Comparison of ENCODE assay signal across 8 cellular contexts in the genomic region with DNA sequence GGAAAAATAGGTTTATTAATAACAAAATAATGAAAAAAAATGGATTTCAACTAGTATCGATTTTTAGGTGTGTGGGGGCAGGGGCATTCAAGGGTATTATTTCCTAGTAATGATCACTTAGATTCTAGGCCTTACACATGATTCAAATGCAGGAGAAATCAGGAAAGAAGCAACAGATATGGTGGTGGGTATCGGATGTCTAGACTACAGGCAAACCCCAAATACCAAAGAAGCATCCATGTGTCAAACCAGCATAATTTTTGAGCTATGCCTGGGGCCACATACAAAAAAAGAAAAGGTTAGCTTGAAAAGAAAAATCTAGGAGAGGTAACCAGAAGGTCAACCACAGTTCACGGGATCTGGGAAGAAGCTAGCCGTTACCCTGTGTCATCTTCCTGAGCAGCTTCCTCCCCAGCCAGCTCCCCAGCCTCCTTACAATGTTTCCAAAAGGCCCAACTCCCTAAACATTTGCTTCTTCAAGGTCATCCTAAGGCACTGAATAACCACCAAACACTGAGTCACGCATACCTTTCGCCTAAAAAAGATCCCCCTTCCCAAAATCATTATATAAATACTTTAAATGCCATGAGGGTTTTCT. TPM values are rescaled to one million over a fixed set of nuclear protein-coding genes. Genes with fewer than 3 reads are reported as not detected.
A peak's percentile ranks its signal among the peaks of the same experiment; 100 is the strongest.
DNase-seq lines count a peak whose midpoint lies in the region; ATAC-seq and TF ChIP-seq lines count a peak whose summit lies in the region.

No MANE protein-coding gene starts in this region.

- POLR2A ChIA-PET in WTC11 (lab: Charles Lee): interaction anchor here (0.7 to 2.8 kb wide), 6 partner anchors 8 to 64 kb away, joined by 3 to 26 read pairs (median 8); no protein-coding TSS in a partner anchor

- H3K27ac ChIP-seq in upper lobe of right lung: peak overlapping the region; percentile 91

- H3K27ac Mint-ChIP-seq in WTC11 (peak overlapping the region; percentile 95), immature natural killer cell (peak overlapping the region; percentile 51 to 94 (median 75))

- H3K36me3 ChIP-seq in upper lobe of right lung: no peaks in the 10 kb centered on the region

- H3K4me3 ChIP-seq in upper lobe of right lung: peak overlapping the region; percentile 82

- ATAC-seq in WTC11 (no peak), upper lobe of right lung (no peak), GM21619 (IDR thresholded peaks at IDR 0.05; ENCODE audit: unreplicated experiment) (no peak)

- peaks cover 29% of the 10 kb centered on the region for H3K4me1 ChIP-seq in upper lobe of right lung

- DNase-seq in 8988T: peak; percentile 41
- DNase-seq in HCEC 1CT: peak; percentile 66
- no peak for DNase-seq in WTC11 (ENCODE audit: low spot score)
- no peak for DNase-seq in immature natural killer cell
- no peak for DNase-seq in upper lobe of right lung
- DNase-seq in stimulated activated CD4-positive, alpha-beta T cell treated with anti-CD3 and anti-CD28 coated beads, Interleukin-2, amount 100 ng/mL, for 24 hours: no peak
- DNase-seq in SKM-1 (lab: John Stamatoyannopoulos, UW; ENCODE audit: unreplicated experiment): no peak

- CTCF ChIA-PET in WTC11 (lab: Charles Lee): interaction anchor here (1.1 kb wide), 1 partner anchor 51 kb away, joined by 3 read pairs; no protein-coding TSS in a partner anchor

- no peaks in the 10 kb centered on the region for H3K27me3 Mint-ChIP-seq in WTC11 (ENCODE audit: low read depth)
- peaks cover 14 to 22% (median 15%) of the 10 kb centered on the region in 3 donors for H3K27me3 Mint-ChIP-seq in immature natural killer cell (ENCODE audit: low read depth in 3 of 3)

- no peaks in the 10 kb centered on the region for H3K27me3 ChIP-seq in upper lobe of right lung

- H3K36me3 Mint-ChIP-seq in WTC11: peaks cover 9% of the 10 kb centered on the region
- H3K36me3 Mint-ChIP-seq in immature natural killer cell: no peaks in the 10 kb centered on the region

- H3K4me3 Mint-ChIP-seq in WTC11 (peak overlapping the region; percentile 99), immature natural killer cell (peak overlapping the region; percentile 58 to 99 (median 95))

- H3K9me3 ChIP-seq in upper lobe of right lung: no peaks in the 10 kb centered on the region

- TF ChIP-seq CTCF in WTC11 (IDR thresholded peaks at IDR 0.05) (no peak), upper lobe of right lung (IDR thresholded peaks at IDR 0.05) (no peak)

- H3K9me3 Mint-ChIP-seq in WTC11: no peaks in the 10 kb centered on the region
- H3K9me3 Mint-ChIP-seq in immature natural killer cell: no peaks in the 10 kb centered on the region

- intact Hi-C loops in upper lobe of right lung (cut with DNase I): no loop called here

- peaks cover 63% of the 10 kb centered on the region for H3K4me1 Mint-ChIP-seq in WTC11
- peaks cover 42 to 70% of the 10 kb centered on the region in 2 donors for H3K4me1 Mint-ChIP-seq in immature natural killer cell

TF ChIP-seq in WTC11, 78 proteins besides CTCF, POLR2A, EP300 and RAD21:
- TF ChIP-seq ZBTB21 (CRISPR knock-in tag; IDR thresholded peaks at IDR 0.05; ENCODE audit: borderline replicate concordance): no peak
- no peak for TF ChIP-seq FOXP1 (CRISPR knock-in tag; IDR thresholded peaks at IDR 0.05; ENCODE audit: borderline replicate concordance)
- no peak for TF ChIP-seq MYBL2 (CRISPR knock-in tag; IDR thresholded peaks at IDR 0.05)
- TF ChIP-seq, protein P1, sequence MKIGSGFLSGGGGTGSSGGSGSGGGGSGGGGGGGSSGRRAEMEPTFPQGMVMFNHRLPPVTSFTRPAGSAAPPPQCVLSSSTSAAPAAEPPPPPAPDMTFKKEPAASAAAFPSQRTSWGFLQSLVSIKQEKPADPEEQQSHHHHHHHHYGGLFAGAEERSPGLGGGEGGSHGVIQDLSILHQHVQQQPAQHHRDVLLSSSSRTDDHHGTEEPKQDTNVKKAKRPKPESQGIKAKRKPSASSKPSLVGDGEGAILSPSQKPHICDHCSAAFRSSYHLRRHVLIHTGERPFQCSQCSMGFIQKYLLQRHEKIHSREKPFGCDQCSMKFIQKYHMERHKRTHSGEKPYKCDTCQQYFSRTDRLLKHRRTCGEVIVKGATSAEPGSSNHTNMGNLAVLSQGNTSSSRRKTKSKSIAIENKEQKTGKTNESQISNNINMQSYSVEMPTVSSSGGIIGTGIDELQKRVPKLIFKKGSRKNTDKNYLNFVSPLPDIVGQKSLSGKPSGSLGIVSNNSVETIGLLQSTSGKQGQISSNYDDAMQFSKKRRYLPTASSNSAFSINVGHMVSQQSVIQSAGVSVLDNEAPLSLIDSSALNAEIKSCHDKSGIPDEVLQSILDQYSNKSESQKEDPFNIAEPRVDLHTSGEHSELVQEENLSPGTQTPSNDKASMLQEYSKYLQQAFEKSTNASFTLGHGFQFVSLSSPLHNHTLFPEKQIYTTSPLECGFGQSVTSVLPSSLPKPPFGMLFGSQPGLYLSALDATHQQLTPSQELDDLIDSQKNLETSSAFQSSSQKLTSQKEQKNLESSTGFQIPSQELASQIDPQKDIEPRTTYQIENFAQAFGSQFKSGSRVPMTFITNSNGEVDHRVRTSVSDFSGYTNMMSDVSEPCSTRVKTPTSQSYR (CRISPR knock-in tag; IDR thresholded peaks at IDR 0.05): no peak
- TF ChIP-seq, protein P2, sequence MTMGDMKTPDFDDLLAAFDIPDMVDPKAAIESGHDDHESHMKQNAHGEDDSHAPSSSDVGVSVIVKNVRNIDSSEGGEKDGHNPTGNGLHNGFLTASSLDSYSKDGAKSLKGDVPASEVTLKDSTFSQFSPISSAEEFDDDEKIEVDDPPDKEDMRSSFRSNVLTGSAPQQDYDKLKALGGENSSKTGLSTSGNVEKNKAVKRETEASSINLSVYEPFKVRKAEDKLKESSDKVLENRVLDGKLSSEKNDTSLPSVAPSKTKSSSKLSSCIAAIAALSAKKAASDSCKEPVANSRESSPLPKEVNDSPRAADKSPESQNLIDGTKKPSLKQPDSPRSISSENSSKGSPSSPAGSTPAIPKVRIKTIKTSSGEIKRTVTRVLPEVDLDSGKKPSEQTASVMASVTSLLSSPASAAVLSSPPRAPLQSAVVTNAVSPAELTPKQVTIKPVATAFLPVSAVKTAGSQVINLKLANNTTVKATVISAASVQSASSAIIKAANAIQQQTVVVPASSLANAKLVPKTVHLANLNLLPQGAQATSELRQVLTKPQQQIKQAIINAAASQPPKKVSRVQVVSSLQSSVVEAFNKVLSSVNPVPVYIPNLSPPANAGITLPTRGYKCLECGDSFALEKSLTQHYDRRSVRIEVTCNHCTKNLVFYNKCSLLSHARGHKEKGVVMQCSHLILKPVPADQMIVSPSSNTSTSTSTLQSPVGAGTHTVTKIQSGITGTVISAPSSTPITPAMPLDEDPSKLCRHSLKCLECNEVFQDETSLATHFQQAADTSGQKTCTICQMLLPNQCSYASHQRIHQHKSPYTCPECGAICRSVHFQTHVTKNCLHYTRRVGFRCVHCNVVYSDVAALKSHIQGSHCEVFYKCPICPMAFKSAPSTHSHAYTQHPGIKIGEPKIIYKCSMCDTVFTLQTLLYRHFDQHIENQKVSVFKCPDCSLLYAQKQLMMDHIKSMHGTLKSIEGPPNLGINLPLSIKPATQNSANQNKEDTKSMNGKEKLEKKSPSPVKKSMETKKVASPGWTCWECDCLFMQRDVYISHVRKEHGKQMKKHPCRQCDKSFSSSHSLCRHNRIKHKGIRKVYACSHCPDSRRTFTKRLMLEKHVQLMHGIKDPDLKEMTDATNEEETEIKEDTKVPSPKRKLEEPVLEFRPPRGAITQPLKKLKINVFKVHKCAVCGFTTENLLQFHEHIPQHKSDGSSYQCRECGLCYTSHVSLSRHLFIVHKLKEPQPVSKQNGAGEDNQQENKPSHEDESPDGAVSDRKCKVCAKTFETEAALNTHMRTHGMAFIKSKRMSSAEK (CRISPR knock-in tag; IDR thresholded peaks at IDR 0.05; ENCODE audit: borderline replicate concordance): no peak
- TF ChIP-seq NR1H2 (CRISPR knock-in tag; IDR thresholded peaks at IDR 0.05): no peak
- TF ChIP-seq GTF2I (CRISPR knock-in tag; conservative IDR thresholded peaks at IDR 0.05): no peak
- TF ChIP-seq ZNF396 (CRISPR knock-in tag; IDR thresholded peaks at IDR 0.05; ENCODE audit: borderline replicate concordance): no peak

RNA-seq across cellular contexts. Expression of a gene that starts 3.2 kb away (rescaled TPM):
- 407 to 438 TPM (median 424 TPM) in 3 replicates for total RNA-seq in WTC11 (2021)
- 10 to 100 TPM; 36.8 to 45.7 (median 41.9) TPM for polyA plus RNA-seq in immature natural killer cell
- total RNA-seq in upper lobe of right lung: 45.7 TPM

Comparison
In these comparisons a context has a peak if more than half of its experiments do, and no peak if none do; other contexts are left out.
1. DNase-seq: peak in 8988T (single experiment) and HCEC 1CT (single experiment); none in WTC11 (single experiment), immature natural killer cell (0 of 3), upper lobe of right lung (single experiment), stimulated activated CD4-positive, alpha-beta T cell treated with anti-CD3 and anti-CD28 coated beads, Interleukin-2, amount 100 ng/mL, for 24 hours (0 of 2) and SKM-1 (single experiment).